ENCODE assay signal across 1 cellular context in the genomic region with DNA sequence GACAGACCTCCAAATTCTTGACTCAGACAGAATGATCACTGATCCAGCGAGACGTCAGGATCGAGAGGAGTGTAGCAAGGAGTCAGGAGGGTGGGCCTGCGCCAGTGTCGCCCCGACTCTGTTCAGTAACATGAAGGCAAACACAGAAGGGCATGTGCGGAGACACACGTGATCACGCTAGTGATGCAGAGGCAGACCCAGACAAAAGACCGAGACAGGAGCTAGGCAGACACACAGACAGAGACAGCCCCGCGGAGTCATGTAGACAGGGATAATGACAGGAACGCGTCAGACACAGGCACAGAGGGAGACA.
TF ChIP-seq lines count a peak whose summit lies in the region.

No MANE protein-coding gene starts in this region.

TF ChIP-seq in HepG2, 621 proteins besides CTCF, POLR2A, EP300 and RAD21:
- TF ChIP-seq SRF (IDR thresholded peaks at IDR 0.05; ENCODE audit: low read depth, low read length) = no peak
- TF ChIP-seq MATR3 (CRISPR knock-in tag; IDR thresholded peaks at IDR 0.05) = 0 out of 2 replicates have a peak, but pooled peaks have one; percentile 32
- TF ChIP-seq FOXA1 (IDR thresholded peaks at IDR 0.05) = no peak
- 0 out of 2 replicates have a peak, but pooled peaks have one; percentile 10 for TF ChIP-seq FOXA1 (CRISPR knock-in tag; IDR thresholded peaks at IDR 0.05)
- TF ChIP-seq MEIS2 (CRISPR knock-in tag; IDR thresholded peaks at IDR 0.05) = 0 out of 2 replicates have a peak, but pooled peaks have one; percentile 9
- TF ChIP-seq USF2 (IDR thresholded peaks at IDR 0.05; ENCODE audit: low read depth, low read length) = peak; percentile 61; the same call in 1 of the 2 replicates
- TF ChIP-seq USF2 (CRISPR knock-in tag; IDR thresholded peaks at IDR 0.05; ENCODE audit: borderline replicate concordance) = no peak
- peak; percentile 66 for TF ChIP-seq BHLHE40 (IDR thresholded peaks at IDR 0.05; ENCODE audit: low read length)
- no peak for TF ChIP-seq ZKSCAN1 (IDR thresholded peaks at IDR 0.05; ENCODE audit: low read length)
- TF ChIP-seq RBM22 (optimal IDR thresholded peaks at IDR 0.05; ENCODE audit: low read length) = peak; percentile 47
- TF ChIP-seq CREB1 (IDR thresholded peaks at IDR 0.05) = peak; percentile 46; the same call in 1 of the 2 replicates
- no peak for TF ChIP-seq CREB1 (CRISPR knock-in tag; IDR thresholded peaks at IDR 0.05)
- 0 out of 2 replicates have a peak, but pooled peaks have one; percentile 43 for TF ChIP-seq CAMTA2 (CRISPR knock-in tag; IDR thresholded peaks at IDR 0.05; ENCODE audit: borderline replicate concordance)
- 0 out of 2 replicates have a peak, but pooled peaks have one; percentile 4 for TF ChIP-seq CHD4 (IDR thresholded peaks at IDR 0.05; ENCODE audit: borderline replicate concordance, low read length)
- peak; percentile 47; the same call in 1 of the 2 replicates for TF ChIP-seq ARNT2 (CRISPR knock-in tag; IDR thresholded peaks at IDR 0.05; ENCODE audit: low read depth)
- TF ChIP-seq ELF1 (CRISPR knock-in tag; IDR thresholded peaks at IDR 0.05) = no peak
- TF ChIP-seq SMC3 (IDR thresholded peaks at IDR 0.05; ENCODE audit: low read length) = 0 out of 2 replicates have a peak, but pooled peaks have one; percentile 1
- peak; percentile 12; the same call in 1 of the 2 replicates for TF ChIP-seq GATAD2A (CRISPR knock-in tag; IDR thresholded peaks at IDR 0.05)
- TF ChIP-seq ATF2 (CRISPR knock-in tag; IDR thresholded peaks at IDR 0.05) = 0 out of 2 replicates have a peak, but pooled peaks have one; percentile 6
- no peak for TF ChIP-seq ZNF431 (CRISPR knock-in tag; IDR thresholded peaks at IDR 0.05; ENCODE audit: borderline replicate concordance, low read depth)
- TF ChIP-seq NFKB2 (CRISPR knock-in tag; IDR thresholded peaks at IDR 0.05; ENCODE audit: borderline replicate concordance) = no peak
- 0 out of 2 replicates have a peak, but pooled peaks have one; percentile 11 for TF ChIP-seq POLR2G (IDR thresholded peaks at IDR 0.05; ENCODE audit: low read depth, low read length)
- TF ChIP-seq, protein P1, sequence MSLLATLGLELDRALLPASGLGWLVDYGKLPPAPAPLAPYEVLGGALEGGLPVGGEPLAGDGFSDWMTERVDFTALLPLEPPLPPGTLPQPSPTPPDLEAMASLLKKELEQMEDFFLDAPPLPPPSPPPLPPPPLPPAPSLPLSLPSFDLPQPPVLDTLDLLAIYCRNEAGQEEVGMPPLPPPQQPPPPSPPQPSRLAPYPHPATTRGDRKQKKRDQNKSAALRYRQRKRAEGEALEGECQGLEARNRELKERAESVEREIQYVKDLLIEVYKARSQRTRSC (CRISPR knock-in tag; IDR thresholded peaks at IDR 0.05; ENCODE audit: low read depth) = 0 out of 2 replicates have a peak, but pooled peaks have one; percentile 13
- 0 out of 2 replicates have a peak, but pooled peaks have one; percentile 19 for TF ChIP-seq ZNF317 (CRISPR knock-in tag; IDR thresholded peaks at IDR 0.05)
- TF ChIP-seq, protein P2, sequence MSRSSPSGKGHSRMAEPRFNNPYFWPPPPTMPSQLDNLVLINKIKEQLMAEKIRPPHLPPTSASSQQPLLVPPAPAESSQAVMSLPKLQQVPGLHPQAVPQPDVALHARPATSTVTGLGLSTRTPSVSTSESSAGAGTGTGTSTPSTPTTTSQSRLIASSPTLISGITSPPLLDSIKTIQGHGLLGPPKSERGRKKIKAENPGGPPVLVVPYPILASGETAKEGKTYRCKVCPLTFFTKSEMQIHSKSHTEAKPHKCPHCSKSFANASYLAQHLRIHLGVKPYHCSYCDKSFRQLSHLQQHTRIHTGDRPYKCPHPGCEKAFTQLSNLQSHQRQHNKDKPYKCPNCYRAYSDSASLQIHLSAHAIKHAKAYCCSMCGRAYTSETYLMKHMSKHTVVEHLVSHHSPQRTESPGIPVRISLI (CRISPR knock-in tag; IDR thresholded peaks at IDR 0.05; ENCODE audit: borderline replicate concordance) = no peak
- TF ChIP-seq, protein P3, sequence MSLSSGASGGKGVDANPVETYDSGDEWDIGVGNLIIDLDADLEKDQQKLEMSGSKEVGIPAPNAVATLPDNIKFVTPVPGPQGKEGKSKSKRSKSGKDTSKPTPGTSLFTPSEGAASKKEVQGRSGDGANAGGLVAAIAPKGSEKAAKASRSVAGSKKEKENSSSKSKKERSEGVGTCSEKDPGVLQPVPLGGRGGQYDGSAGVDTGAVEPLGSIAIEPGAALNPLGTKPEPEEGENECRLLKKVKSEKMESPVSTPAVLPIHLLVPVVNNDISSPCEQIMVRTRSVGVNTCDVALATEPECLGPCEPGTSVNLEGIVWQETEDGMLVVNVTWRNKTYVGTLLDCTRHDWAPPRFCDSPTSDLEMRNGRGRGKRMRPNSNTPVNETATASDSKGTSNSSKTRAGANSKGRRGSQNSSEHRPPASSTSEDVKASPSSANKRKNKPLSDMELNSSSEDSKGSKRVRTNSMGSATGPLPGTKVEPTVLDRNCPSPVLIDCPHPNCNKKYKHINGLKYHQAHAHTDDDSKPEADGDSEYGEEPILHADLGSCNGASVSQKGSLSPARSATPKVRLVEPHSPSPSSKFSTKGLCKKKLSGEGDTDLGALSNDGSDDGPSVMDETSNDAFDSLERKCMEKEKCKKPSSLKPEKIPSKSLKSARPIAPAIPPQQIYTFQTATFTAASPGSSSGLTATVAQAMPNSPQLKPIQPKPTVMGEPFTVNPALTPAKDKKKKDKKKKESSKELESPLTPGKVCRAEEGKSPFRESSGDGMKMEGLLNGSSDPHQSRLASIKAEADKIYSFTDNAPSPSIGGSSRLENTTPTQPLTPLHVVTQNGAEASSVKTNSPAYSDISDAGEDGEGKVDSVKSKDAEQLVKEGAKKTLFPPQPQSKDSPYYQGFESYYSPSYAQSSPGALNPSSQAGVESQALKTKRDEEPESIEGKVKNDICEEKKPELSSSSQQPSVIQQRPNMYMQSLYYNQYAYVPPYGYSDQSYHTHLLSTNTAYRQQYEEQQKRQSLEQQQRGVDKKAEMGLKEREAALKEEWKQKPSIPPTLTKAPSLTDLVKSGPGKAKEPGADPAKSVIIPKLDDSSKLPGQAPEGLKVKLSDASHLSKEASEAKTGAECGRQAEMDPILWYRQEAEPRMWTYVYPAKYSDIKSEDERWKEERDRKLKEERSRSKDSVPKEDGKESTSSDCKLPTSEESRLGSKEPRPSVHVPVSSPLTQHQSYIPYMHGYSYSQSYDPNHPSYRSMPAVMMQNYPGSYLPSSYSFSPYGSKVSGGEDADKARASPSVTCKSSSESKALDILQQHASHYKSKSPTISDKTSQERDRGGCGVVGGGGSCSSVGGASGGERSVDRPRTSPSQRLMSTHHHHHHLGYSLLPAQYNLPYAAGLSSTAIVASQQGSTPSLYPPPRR (CRISPR knock-in tag; IDR thresholded peaks at IDR 0.05; ENCODE audit: borderline replicate concordance) = 0 out of 2 replicates have a peak, but pooled peaks have one; percentile 1
- peak; percentile 98 for TF ChIP-seq SKI (IDR thresholded peaks at IDR 0.05; ENCODE audit: partially characterized antibody)
- no peak for TF ChIP-seq SP2 (CRISPR knock-in tag; IDR thresholded peaks at IDR 0.05)
- peak; percentile 61 for TF ChIP-seq MNT (IDR thresholded peaks at IDR 0.05)
- no peak for TF ChIP-seq PAX8 (CRISPR knock-in tag; IDR thresholded peaks at IDR 0.05; ENCODE audit: borderline replicate concordance)
